Comparison of ENCODE assay signal across 8 cellular contexts in genomic region chr17:39573447-39574298, GRCh38. TPM values are rescaled to one million over a fixed set of nuclear protein-coding genes. Genes with fewer than 3 reads are reported as not detected.
DNase-seq lines count a peak whose midpoint lies in the region; ATAC-seq, FAIRE-seq and TF ChIP-seq lines count a peak whose summit lies in the region.

No MANE protein-coding gene starts in this region.

- peak overlapping the region; percentile 98 for H3K18ac ChIP-seq in neuronal stem cell (ENCODE audit: low read length)

- no peak for TF ChIP-seq CTCF in AG09309 (IDR thresholded peaks at IDR 0.05; ENCODE audit: control insufficient read depth, insufficient read depth, low read depth, low read length, missing control alignments)

- peaks cover 9 to 12% of the 10 kb centered on the region in 2 donors for H3K36me3 ChIP-seq in neuronal stem cell (replicated peaks in 1 of 2; ENCODE audit: control insufficient read depth in 2 of 2, insufficient read depth in 2 of 2, low read length in 2 of 2)

- no peak overlapping the region for H3K27ac Mint-ChIP-seq in activated naive CD4-positive, alpha-beta T cell treated with anti-CD3 and anti-CD28 coated beads, Interleukin-2, amount 50 U/mL, for 72 hours

- no peak overlapping the region for H4K91ac ChIP-seq in neuronal stem cell (ENCODE audit: low read depth, low read length, poor library complexity)

- DNase-seq in AG09309 (ENCODE audit: low read depth): no peak
- peak; percentile 51 for DNase-seq in GM18507 (ENCODE audit: extremely low spot score, insufficient read length, low read depth)
- DNase-seq in NCI-H774 (lab: John Stamatoyannopoulos, UW): peak; percentile 76
- DNase-seq in activated naive CD4-positive, alpha-beta T cell treated with anti-CD3 and anti-CD28 coated beads, Interleukin-2, amount 50 U/mL, for 72 hours (ENCODE audit: low spot score in 2 of 2): peak in 1 of 2 donors; percentile 51
- peak; percentile 11 for DNase-seq in globus pallidus (ENCODE audit: low spot score)
- DNase-seq in neuronal stem cell (ENCODE audit: low spot score): no peak
- no peak for DNase-seq in middle frontal gyrus (ENCODE audit: extremely low spot score, low spot score)

- peak overlapping the region; percentile 44 for H3K23ac ChIP-seq in neuronal stem cell (ENCODE audit: low read depth, low read length, poor library complexity)

- H2BK5ac ChIP-seq in neuronal stem cell (ENCODE audit: low read length): no peak overlapping the region

- H2BK120ac ChIP-seq in neuronal stem cell (ENCODE audit: low read depth, low read length): peak overlapping the region; percentile 78

- H3K14ac ChIP-seq in neuronal stem cell (ENCODE audit: low read length): no peak overlapping the region

- H3K36me3 Mint-ChIP-seq in activated naive CD4-positive, alpha-beta T cell treated with anti-CD3 and anti-CD28 coated beads, Interleukin-2, amount 50 U/mL, for 72 hours: peaks cover 17 to 27% of the 10 kb centered on the region in 2 donors

- peaks cover 0 to 2% of the 10 kb centered on the region in 2 donors for H3K9me3 ChIP-seq in neuronal stem cell (replicated peaks in 1 of 2; ENCODE audit: control insufficient read depth in 2 of 2, insufficient read depth in 1 of 2, low read depth in 1 of 2, low read length in 2 of 2)

- H2BK15ac ChIP-seq in neuronal stem cell (ENCODE audit: low read length): peak overlapping the region; percentile 8

- peak overlapping the region; percentile 99 for H2AFZ ChIP-seq in neuronal stem cell (ENCODE audit: low read length)

- H3K4me1 ChIP-seq in neuronal stem cell (ENCODE audit: control insufficient read depth in 2 of 2, insufficient read depth in 1 of 2, low read depth in 1 of 2, low read length in 2 of 2): peaks cover 5 to 13% of the 10 kb centered on the region in 2 donors

- H3K4me2 ChIP-seq in neuronal stem cell (ENCODE audit: insufficient read depth, low read length, poor library complexity, severe bottlenecking): peak overlapping the region; percentile 68

- no peak overlapping the region for H4K8ac ChIP-seq in neuronal stem cell (ENCODE audit: low read depth, low read length)

- H3K27me3 ChIP-seq in neuronal stem cell (ENCODE audit: control insufficient read depth in 3 of 3, insufficient read depth in 3 of 3, low read depth in 1 of 3, low read length in 3 of 3): peaks cover 0 to 18% (median 0%) of the 10 kb centered on the region in 3 experiments

- peak overlapping the region; percentile 63 for H3K4me3 ChIP-seq in AG09309 (ENCODE audit: control insufficient read depth, low read depth, low read length)
- peak overlapping the region; percentile 66 to 82 for H3K4me3 ChIP-seq in neuronal stem cell (ENCODE audit: low read length in 2 of 2)

- H2AK5ac ChIP-seq in neuronal stem cell (ENCODE audit: low read depth, low read length): no peak overlapping the region

- no peak overlapping the region for H3K4ac ChIP-seq in neuronal stem cell (ENCODE audit: low read length)

- H3K79me1 ChIP-seq in neuronal stem cell (ENCODE audit: low read depth, low read length): no peaks in the 10 kb centered on the region

- peak; percentile 49 for FAIRE-seq in GM18507 (lab: Jason Lieb, UNC)

- no CpG with 5 or more reads among the region's 66 CpGs for WGBS in neuronal stem cell (ENCODE audit: extremely low coverage in 2 of 2, insufficient read length in 2 of 2, insufficient replicate concordance in 1 of 2), 2 donors

- H3K9me3 Mint-ChIP-seq in activated naive CD4-positive, alpha-beta T cell treated with anti-CD3 and anti-CD28 coated beads, Interleukin-2, amount 50 U/mL, for 72 hours: peaks cover 8 to 9% of the 10 kb centered on the region in 2 donors

- H3K27ac ChIP-seq in neuronal stem cell (replicated peaks; ENCODE audit: low read length): peak overlapping the region; percentile 68

- peak overlapping the region; percentile 89 for H3K9ac ChIP-seq in neuronal stem cell (ENCODE audit: low read depth, low read length, poor library complexity)

- H2BK12ac ChIP-seq in neuronal stem cell (ENCODE audit: low read length): no peak overlapping the region

- peak; percentile 59 to 81 for ATAC-seq in activated naive CD4-positive, alpha-beta T cell treated with anti-CD3 and anti-CD28 coated beads, Interleukin-2, amount 50 U/mL, for 72 hours
- ATAC-seq in HG03457 (IDR thresholded peaks at IDR 0.05; ENCODE audit: unreplicated experiment): no peak

RNA-seq across cellular contexts. Expression of gene NEUROD2, which starts 34.0 kb away (rescaled TPM):
- total RNA-seq in activated naive CD4-positive, alpha-beta T cell treated with anti-CD3 and anti-CD28 coated beads, Interleukin-2, amount 50 U/mL, for 72 hours: not detected
- polyA plus RNA-seq in neuronal stem cell (2013, experiment 1 of 2): not detected
- polyA plus RNA-seq in neuronal stem cell (2013, experiment 2 of 2): not detected

RNA-seq across cellular contexts. Expression of gene PPP1R1B, which starts 53.1 kb away (rescaled TPM):
- total RNA-seq in activated naive CD4-positive, alpha-beta T cell treated with anti-CD3 and anti-CD28 coated beads, Interleukin-2, amount 50 U/mL, for 72 hours: under 1 TPM in 1 of 2 donors, not detected in 1; 0.16 TPM
- polyA plus RNA-seq in neuronal stem cell (2013, experiment 1 of 2): 0.39 TPM
- polyA plus RNA-seq in neuronal stem cell (2013, experiment 2 of 2): 0.21 TPM

Comparison
In these comparisons a context has a peak if more than half of its experiments do, and no peak if none do; other contexts are left out.
1. DNase-seq: peak in GM18507 (single experiment), NCI-H774 (single experiment) and globus pallidus (single experiment); none in AG09309 (single experiment), neuronal stem cell (single experiment) and middle frontal gyrus (single experiment).